Comparison of ENCODE assay signal across 19 cellular contexts in the genomic region with DNA sequence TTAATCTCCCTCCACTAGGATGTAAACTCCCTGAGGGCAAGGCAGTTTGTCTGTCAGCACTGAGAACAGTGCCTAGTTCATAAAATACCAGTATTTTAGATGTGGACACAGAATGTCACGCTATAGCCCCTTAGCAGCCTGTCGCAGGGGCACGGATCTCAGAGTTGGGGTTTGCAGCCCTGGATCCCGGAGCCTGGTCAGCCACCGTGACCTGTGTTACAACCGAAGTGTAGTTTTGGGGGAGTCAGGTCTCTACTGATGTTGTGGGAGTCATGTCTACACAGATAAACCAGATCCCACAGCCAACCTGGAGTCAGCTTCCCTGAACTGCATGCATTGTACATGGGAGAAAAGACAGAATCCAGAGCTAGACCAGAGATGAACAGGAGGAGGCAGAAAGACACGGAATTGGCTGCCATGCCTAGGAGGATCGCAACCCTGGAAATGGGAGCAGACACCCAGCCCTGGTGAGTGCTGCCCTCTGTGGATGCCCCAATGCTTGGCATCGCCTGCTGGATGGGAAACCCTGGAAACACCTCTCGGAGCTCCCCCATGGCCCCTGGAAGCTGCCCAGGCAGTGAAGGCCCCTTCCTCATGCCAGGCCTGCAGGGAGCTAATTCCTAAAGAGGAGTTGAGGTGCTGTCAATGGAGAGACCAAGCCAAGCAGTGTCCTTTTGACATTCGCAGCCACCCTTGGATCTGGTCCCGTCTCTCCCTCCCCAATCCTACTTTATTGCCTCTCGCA.
"Had no signal": no experiment of that assay in that cellular context is flagged by ENCODE, and none has a peak within 500 bp of the region (broad histone marks: within the 10 kb centered on the region; RNA-seq: fewer than 3 reads in every experiment).

No MANE protein-coding gene starts in this region.

- H3K4me1 ChIP-seq: colonic mucosa, foreskin keratinocyte, tibial artery, upper lobe of left lung had no signal

- H3K4me3 ChIP-seq: colonic mucosa, hepatocyte, mucosa of descending colon, ovary, tibial artery, upper lobe of left lung had no signal

- DNase-seq: cerebellar nuclear complex; colonic mucosa; dermis blood vessel endothelial cell; erythroblast; foreskin keratinocyte; kidney glomerular epithelial cell; mucosa of descending colon; naive thymus-derived CD8-positive, alpha-beta T cell; right cardiac atrium; stimulated activated CD4-positive, alpha-beta T cell treated with anti-CD3 and anti-CD28 coated beads, Interleukin-15, amount 100 ng/mL, for 24 hours; stimulated activated CD4-positive, alpha-beta T cell treated with anti-CD3 and anti-CD28 coated beads, Interleukin-1b, Interleukin-23, amount 100 ng/mL, for 48 hours; stimulated activated CD4-positive, alpha-beta T cell treated with anti-CD3 and anti-CD28 coated beads, Interleukin-4, amount 100 ng/mL, for 24 hours; upper lobe of left lung had no signal

- ATAC-seq: foreskin keratinocyte; left lobe of liver; mucosa of descending colon; naive thymus-derived CD8-positive, alpha-beta T cell; stimulated activated memory B cell treated with anti-CD40 and anti-IgM and Interleukin-4, amounts not matched to agents 10 μg/mL and 1 μg/mL and 100 μg/mL, for 72 hours had no signal

- H3K27ac ChIP-seq: colonic mucosa, foreskin keratinocyte, hepatocyte, ovary, tibial artery, upper lobe of left lung had no signal

- H3K36me3 ChIP-seq: colonic mucosa, ovary, tibial artery, upper lobe of left lung had no signal

- FAIRE-seq: endothelial cell of umbilical vein had no signal

- H3K9me3 ChIP-seq: colonic mucosa, mucosa of descending colon, ovary had no signal
